Comparison of ENCODE assay signal across 19 cellular contexts in genomic region chr4:60195256-60195655, GRCh38.
DNase-seq lines count a peak whose midpoint lies in the region; TF ChIP-seq lines count a peak whose summit lies in the region.
"Had no signal": no experiment of that assay in that cellular context is flagged by ENCODE, and none has a peak within 500 bp of the region (broad histone marks: within the 10 kb centered on the region; RNA-seq: fewer than 3 reads in every experiment).

No MANE protein-coding gene starts in this region.

- no peaks in the 10 kb centered on the region for H3F3A ChIP-seq in SU-DHL-6 (ENCODE audit: insufficient read depth)

- peaks cover 7% of the 10 kb centered on the region for H3K36me3 Mint-ChIP-seq in mesothelial cell of epicardium
- H3K36me3 Mint-ChIP-seq: CD4-positive, CD25-positive, alpha-beta regulatory T cell; CD8-positive, alpha-beta T cell had no signal

- no peak for TF ChIP-seq POLR2A in lower leg skin (IDR thresholded peaks at IDR 0.05)

- H3K9ac ChIP-seq in SU-DHL-6 (ENCODE audit: low read length): no peak overlapping the region
- H3K9ac ChIP-seq: BLaER1, GM23248 had no signal

- no peaks in the 10 kb centered on the region for H3K9me3 ChIP-seq in SU-DHL-6 (ENCODE audit: insufficient read depth, low read length)

- no peak overlapping the region for H3K4me2 ChIP-seq in SU-DHL-6 (ENCODE audit: low read depth, low read length, poor library complexity, severe bottlenecking)
- H3K4me2 ChIP-seq: BLaER1 had no signal

- no peaks in the 10 kb centered on the region for H3K9me2 ChIP-seq in SU-DHL-6 (replicated peaks; ENCODE audit: insufficient read depth, low read length)

- H3K9me3 Mint-ChIP-seq in mesothelial cell of epicardium: peaks cover 23% of the 10 kb centered on the region

- no peaks in the 10 kb centered on the region for H3K27me3 Mint-ChIP-seq in mesothelial cell of epicardium (ENCODE audit: low read depth)
- H3K27me3 Mint-ChIP-seq: B cell; CD4-positive, CD25-positive, alpha-beta regulatory T cell had no signal

- peaks cover 7% of the 10 kb centered on the region for H3K4me1 Mint-ChIP-seq in mesothelial cell of epicardium
- H3K4me1 Mint-ChIP-seq: B cell; CD4-positive, CD25-positive, alpha-beta regulatory T cell had no signal

- H3K79me2 ChIP-seq in SU-DHL-6 (ENCODE audit: insufficient read depth, low read length): no peaks in the 10 kb centered on the region

- intact Hi-C loops in lower leg skin (cut with DNase I; ENCODE audit: low total_unique reads) (no loop called here), dorsolateral prefrontal cortex (cut with DNase I) (no loop called here)

- 33 to 36% methylated on average over 2 of the region's 2 CpGs for whole genome bisulfite sequencing in lower leg skin, 2 donors

- H3K4me3 Mint-ChIP-seq in mesothelial cell of epicardium: no peak overlapping the region
- H3K4me3 Mint-ChIP-seq: B cell; CD4-positive, CD25-positive, alpha-beta regulatory T cell; CD8-positive, alpha-beta T cell had no signal

- H3K27ac Mint-ChIP-seq in mesothelial cell of epicardium: peak overlapping the region; percentile 52
- H3K27ac Mint-ChIP-seq: B cell; CD4-positive, CD25-positive, alpha-beta regulatory T cell; CD8-positive, alpha-beta T cell had no signal

- H4K20me1 ChIP-seq in SU-DHL-6 (ENCODE audit: low read depth, low read length): no peaks in the 10 kb centered on the region
- H4K20me1 ChIP-seq: BLaER1 had no signal

- H3K4me3 ChIP-seq in SU-DHL-6 (ENCODE audit: insufficient read depth, low read length, poor library complexity, severe bottlenecking) (no peak overlapping the region), lower leg skin (ENCODE audit: low read depth, poor library complexity, severe bottlenecking) (no peak overlapping the region), dorsolateral prefrontal cortex (no peak overlapping the region)
- H3K4me3 ChIP-seq: BLaER1, GM12878, GM23248 had no signal

- no peak for TF ChIP-seq CTCF in SU-DHL-6 (IDR thresholded peaks at IDR 0.05; ENCODE audit: insufficient read depth, low read length, poor library complexity, severe bottlenecking)
- no peak for TF ChIP-seq CTCF in mesothelial cell of epicardium (IDR thresholded peaks at IDR 0.05; ENCODE audit: unreplicated experiment)
- TF ChIP-seq CTCF in lower leg skin (IDR thresholded peaks at IDR 0.05): no peak
- TF ChIP-seq CTCF in dorsolateral prefrontal cortex (IDR thresholded peaks at IDR 0.05 in 54 of 56, conservative IDR thresholded peaks at IDR 0.05 in 2 of 56; ENCODE audit: low read depth in 1 of 56, partially characterized antibody in 56 of 56): no peak

- H3K36me3 ChIP-seq in SU-DHL-6 (ENCODE audit: low read length): no peaks in the 10 kb centered on the region
- H3K36me3 ChIP-seq: BLaER1 had no signal

- H2AFZ ChIP-seq in SU-DHL-6 (ENCODE audit: low read depth, low read length, severe bottlenecking): peak overlapping the region; percentile 26
- H2AFZ ChIP-seq: GM23248 had no signal

- H3K27ac ChIP-seq in SU-DHL-6 (ENCODE audit: low read depth, low read length) (no peak overlapping the region), dorsolateral prefrontal cortex (no peak overlapping the region)
- H3K27ac ChIP-seq: BLaER1, C4-2B, GM23248 had no signal

- DNase-seq in COLO829 (ENCODE audit: low spot score) (peak; percentile 3), mesothelial cell of epicardium (ENCODE audit: low spot score in 2 of 2, unreplicated experiment in 2 of 2) (no peak), lower leg skin (ENCODE audit: low spot score in 2 of 2) (no peak), dorsolateral prefrontal cortex (no peak)
- no peak for DNase-seq in effector CD4-positive, alpha-beta T cell
- DNase-seq: CD4-positive, CD25-positive, alpha-beta regulatory T cell; CD8-positive, alpha-beta T cell; DMS 273 treated with DMSO at 0.1 percent for 48 hours; DMS79; EL; GDM1; GM23248; H7; HCEC 1CT had no signal

- H3K27me3 ChIP-seq in SU-DHL-6 (ENCODE audit: low read length) (no peaks in the 10 kb centered on the region), dorsolateral prefrontal cortex (no peaks in the 10 kb centered on the region)
- H3K27me3 ChIP-seq: BLaER1 had no signal
